Comparison of ENCODE assay signal across 24 cellular contexts in the genomic region with DNA sequence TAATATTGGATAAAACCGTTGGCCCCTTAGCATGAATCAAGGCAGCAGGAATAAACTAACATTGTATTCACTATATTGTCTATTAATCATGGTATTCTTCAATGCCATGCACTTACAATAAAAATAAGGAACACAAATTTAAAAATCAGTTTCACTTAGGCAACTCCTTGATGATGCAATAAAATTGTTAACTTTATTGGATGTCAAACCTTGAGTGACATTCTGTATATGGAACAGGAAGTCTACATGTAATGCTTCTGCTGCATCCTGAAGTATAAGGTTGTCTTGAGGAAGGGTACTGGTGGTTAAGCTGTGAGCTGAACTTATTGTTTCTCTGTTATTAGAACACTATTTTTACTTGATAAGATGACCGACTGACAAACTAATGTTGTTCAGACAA.
"Had no signal": no experiment of that assay in that cellular context is flagged by ENCODE, and none has a peak within 500 bp of the region (broad histone marks: within the 10 kb centered on the region; RNA-seq: fewer than 3 reads in every experiment).

No MANE protein-coding gene starts in this region.

- ATAC-seq: activated CD8-positive, alpha-beta memory T cell treated with anti-CD3 and anti-CD28 coated beads, Interleukin-2, amount 10 ng/mL, durations not matched to agents 7 days and 5 days; activated naive CD4-positive, alpha-beta T cell treated with anti-CD3 and anti-CD28 coated beads, Interleukin-2, amount 50 U/mL, for 72 hours; activated naive CD8-positive, alpha-beta T cell treated with anti-CD3 and anti-CD28 coated beads, Interleukin-2, amount 50 U/mL, for 24 hours; body of pancreas had no signal

- H3K9me3 ChIP-seq: ascending aorta, body of pancreas, Peyer's patch had no signal

- H3K27ac ChIP-seq: ascending aorta, body of pancreas, KMS-11, Peyer's patch, RWPE1 had no signal

- H3K36me3 ChIP-seq: ascending aorta, Peyer's patch had no signal

- H3K27me3 ChIP-seq: ascending aorta, body of pancreas, Peyer's patch had no signal

- DNase-seq: activated B cell treated with CpG ODN at 0.5 μM for 24 hours; activated CD4-positive, alpha-beta T cell treated with anti-CD3 and anti-CD28 coated beads for 1 hour; activated CD4-positive, alpha-beta T cell treated with anti-CD3 and anti-CD28 coated beads, Interleukin-2, amount 10 ng/mL, durations not matched to agents 24 days and 14 days; activated CD4-positive, alpha-beta T cell treated with anti-CD3 and anti-CD28 coated beads, Interleukin-2, amount 50 U/mL, for 48 hours; activated CD8-positive, alpha-beta memory T cell treated with anti-CD3 and anti-CD28 coated beads, Interleukin-2, amount 10 ng/mL, durations not matched to agents 7 days and 5 days; activated effector memory CD4-positive, alpha-beta T cell treated with Interleukin-2 at 50 U/mL for 16 hours; activated naive CD4-positive, alpha-beta T cell; activated naive CD8-positive, alpha-beta T cell treated with anti-CD3 and anti-CD28 coated beads, Interleukin-2, amount 50 U/mL, for 24 hours; activated T-cell treated with anti-CD3 and anti-CD28 coated beads, Interleukin-2, amount 50 U/mL, for 24 hours; amniotic stem cell; body of pancreas; NCI-H1092; NCI-H1417; NCI-H1930; NCI-H345; NCI-H510A; NCI-H69; NK-92 treated with Interleukin-12 subunit alpha and Interleukin-12 subunit beta, amount 100 ng/mL, for 24 hours; Peyer's patch; Right ventricle myocardium superior had no signal

- H3K4me3 ChIP-seq: ascending aorta, body of pancreas, Peyer's patch had no signal

- H3K4me1 ChIP-seq: ascending aorta, body of pancreas, Peyer's patch had no signal
